Comparison of ENCODE assay signal across 1 cellular context in genomic region chr10:45418859-45419672, GRCh38.
TF ChIP-seq lines count a peak whose summit lies in the region.

No MANE protein-coding gene starts in this region.

TF ChIP-seq in K562, 482 proteins besides CTCF, POLR2A, EP300 and RAD21 (continued from another document):
- TF ChIP-seq ZBTB33 (CRISPR knock-in tag; IDR thresholded peaks at IDR 0.05): peak; percentile 37; the same call in 1 of the 2 replicates
